In the genomic region with DNA sequence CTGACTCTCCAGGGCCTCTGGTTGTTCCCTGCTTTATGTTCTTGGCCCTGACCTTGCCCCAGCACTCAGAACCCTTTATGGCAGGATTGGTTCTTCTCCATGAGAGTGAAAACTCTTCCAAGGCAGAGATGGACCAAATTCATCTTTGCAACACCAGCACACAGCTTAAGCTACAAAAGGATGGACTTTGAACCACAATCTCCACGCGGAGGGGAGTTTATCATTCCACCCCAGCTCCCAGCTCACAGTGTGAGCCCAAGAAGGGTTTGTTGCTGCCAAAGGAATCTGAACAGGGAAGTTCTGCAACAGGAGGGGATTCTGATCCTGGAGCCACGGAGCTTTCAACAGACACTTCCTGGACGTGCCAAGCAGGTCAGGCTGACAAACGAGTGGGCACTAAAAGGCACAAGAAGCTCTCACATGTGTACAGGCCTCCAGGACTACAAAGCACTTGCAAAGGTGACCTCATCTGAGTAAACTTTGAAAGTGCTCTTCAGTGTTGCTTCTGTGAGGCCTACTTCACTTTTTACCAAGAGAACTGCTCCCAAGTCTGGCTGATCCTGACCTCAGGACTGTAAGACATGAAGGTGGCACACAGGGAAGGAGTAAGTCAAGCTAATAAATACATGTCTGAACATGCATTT, we compare ENCODE assay signal across 1 cellular context.
TF ChIP-seq lines count a peak whose summit lies in the region.

No MANE protein-coding gene starts in this region.

TF ChIP-seq in HepG2, 621 proteins besides CTCF, POLR2A, EP300 and RAD21 (continued from another document and continues in another):
- TF ChIP-seq NFRKB (IDR thresholded peaks at IDR 0.05) (no peak), ZNF136 (CRISPR knock-in tag; IDR thresholded peaks at IDR 0.05; ENCODE audit: low read depth) (peak; percentile 52; the same call in 1 of the 2 replicates), ZNF558 (CRISPR knock-in tag; IDR thresholded peaks at IDR 0.05; ENCODE audit: borderline replicate concordance) (no peak), NR2F2 (IDR thresholded peaks at IDR 0.05; ENCODE audit: borderline replicate concordance, low read depth) (no peak; the same call in 1 of the 2 replicates), ZNF75D (CRISPR knock-in tag; IDR thresholded peaks at IDR 0.05; ENCODE audit: borderline replicate concordance) (no peak), ZNF10 (CRISPR knock-in tag; IDR thresholded peaks at IDR 0.05; ENCODE audit: borderline replicate concordance, low read depth) (no peak), SATB2 (CRISPR knock-in tag; IDR thresholded peaks at IDR 0.05) (no peak; the same call in 1 of the 2 replicates), MAF1 (CRISPR knock-in tag; IDR thresholded peaks at IDR 0.05; ENCODE audit: borderline replicate concordance) (no peak), TAF15 (IDR thresholded peaks at IDR 0.05; ENCODE audit: low read depth, low read length, poor library complexity, severe bottlenecking) (no peak), CBX2 (IDR thresholded peaks at IDR 0.05; ENCODE audit: low read depth, low read length) (no peak), CBX2 (CRISPR knock-in tag; IDR thresholded peaks at IDR 0.05; ENCODE audit: low read depth) (no peak), CHD4 (IDR thresholded peaks at IDR 0.05; ENCODE audit: borderline replicate concordance, low read length) (no peak; the same call in 1 of the 2 replicates), IRF2 (CRISPR knock-in tag; IDR thresholded peaks at IDR 0.05) (peak; percentile 83; the same call in 1 of the 2 replicates), THAP11 (CRISPR knock-in tag; IDR thresholded peaks at IDR 0.05) (peak; percentile 80), ZNF451 (CRISPR knock-in tag; IDR thresholded peaks at IDR 0.05) (0 out of 2 replicates have a peak, but pooled peaks have one; percentile 4), ZSCAN29 (CRISPR knock-in tag; conservative IDR thresholded peaks at IDR 0.05) (peak; percentile 92; the same call in 1 of the 2 replicates), DZIP1 (CRISPR knock-in tag; IDR thresholded peaks at IDR 0.05) (no peak), CBFB (CRISPR knock-in tag; IDR thresholded peaks at IDR 0.05) (peak; percentile 79; the same call in 1 of the 2 replicates), PAX8 (CRISPR knock-in tag; IDR thresholded peaks at IDR 0.05; ENCODE audit: borderline replicate concordance) (peak; percentile 14; the same call in 1 of the 2 replicates), SP140L (CRISPR knock-in tag; IDR thresholded peaks at IDR 0.05; ENCODE audit: borderline replicate concordance) (0 out of 2 replicates have a peak, but pooled peaks have one; percentile 78), FLYWCH1 (CRISPR knock-in tag; IDR thresholded peaks at IDR 0.05) (no peak), ATF7-NPFF (CRISPR knock-in tag; IDR thresholded peaks at IDR 0.05; ENCODE audit: low read depth) (no peak), ATAD3A (CRISPR knock-in tag; IDR thresholded peaks at IDR 0.05) (no peak), ZNF761 (CRISPR knock-in tag; conservative IDR thresholded peaks at IDR 0.05) (peak; percentile 77; the same call in 1 of the 2 replicates), HNRNPLL (IDR thresholded peaks at IDR 0.05; ENCODE audit: low read depth, low read length, poor library complexity, severe bottlenecking) (no peak), XRCC5 (optimal IDR thresholded peaks at IDR 0.05; ENCODE audit: low read length) (peak; percentile 94), CHCHD3 (CRISPR knock-in tag; IDR thresholded peaks at IDR 0.05) (no peak), ZSCAN25 (CRISPR knock-in tag; IDR thresholded peaks at IDR 0.05) (no peak), ZBTB38 (CRISPR knock-in tag; IDR thresholded peaks at IDR 0.05) (peak; percentile 61; the same call in 1 of the 2 replicates), KLF16 (CRISPR knock-in tag; IDR thresholded peaks at IDR 0.05) (peak in 1 of 2 experiments; percentile 88; a peak in 2 of 4 replicates), ZNF275 (CRISPR knock-in tag; IDR thresholded peaks at IDR 0.05; ENCODE audit: borderline replicate concordance) (no peak), ZNF138 (CRISPR knock-in tag; IDR thresholded peaks at IDR 0.05; ENCODE audit: low read depth) (no peak), ZNF446 (CRISPR knock-in tag; IDR thresholded peaks at IDR 0.05) (no peak), HDAC1 (CRISPR knock-in tag; IDR thresholded peaks at IDR 0.05) (peak; percentile 88), KDM2A (CRISPR knock-in tag; IDR thresholded peaks at IDR 0.05; ENCODE audit: borderline replicate concordance, low read depth) (peak; percentile 74), SMYD3 (CRISPR knock-in tag; IDR thresholded peaks at IDR 0.05) (no peak; the same call in 1 of the 2 replicates), PAWR (CRISPR knock-in tag; IDR thresholded peaks at IDR 0.05; ENCODE audit: borderline replicate concordance) (0 out of 2 replicates have a peak, but pooled peaks have one; percentile 69), SMC3 (IDR thresholded peaks at IDR 0.05; ENCODE audit: low read length) (peak; percentile 1), RBM39 (IDR thresholded peaks at IDR 0.05; ENCODE audit: low read depth, low read length, poor library complexity, severe bottlenecking) (no peak), ZNF513 (CRISPR knock-in tag; conservative IDR thresholded peaks at IDR 0.05) (no peak), RARA (CRISPR knock-in tag; IDR thresholded peaks at IDR 0.05) (peak; percentile 66), ZNF567 (CRISPR knock-in tag; IDR thresholded peaks at IDR 0.05; ENCODE audit: borderline replicate concordance) (peak; percentile 92), JARID2 (CRISPR knock-in tag; IDR thresholded peaks at IDR 0.05; ENCODE audit: insufficient replicate concordance) (no peak), MEIS2 (CRISPR knock-in tag; IDR thresholded peaks at IDR 0.05) (peak; percentile 86), ZNF546 (CRISPR knock-in tag; conservative IDR thresholded peaks at IDR 0.05) (no peak), ZNF781 (CRISPR knock-in tag; IDR thresholded peaks at IDR 0.05; ENCODE audit: borderline replicate concordance, not compliant biosample characterization) (no peak), TOPORS (CRISPR knock-in tag; IDR thresholded peaks at IDR 0.05) (no peak), EEA1 (CRISPR knock-in tag; IDR thresholded peaks at IDR 0.05; ENCODE audit: borderline replicate concordance) (no peak; the same call in 1 of the 2 replicates), CC2D1A (CRISPR knock-in tag; IDR thresholded peaks at IDR 0.05) (no peak), DR1 (CRISPR knock-in tag; IDR thresholded peaks at IDR 0.05) (no peak; the same call in 1 of the 2 replicates), SNAPC2 (CRISPR knock-in tag; IDR thresholded peaks at IDR 0.05) (peak; percentile 76; the same call in 1 of the 2 replicates)
- TF ChIP-seq, protein P1, sequence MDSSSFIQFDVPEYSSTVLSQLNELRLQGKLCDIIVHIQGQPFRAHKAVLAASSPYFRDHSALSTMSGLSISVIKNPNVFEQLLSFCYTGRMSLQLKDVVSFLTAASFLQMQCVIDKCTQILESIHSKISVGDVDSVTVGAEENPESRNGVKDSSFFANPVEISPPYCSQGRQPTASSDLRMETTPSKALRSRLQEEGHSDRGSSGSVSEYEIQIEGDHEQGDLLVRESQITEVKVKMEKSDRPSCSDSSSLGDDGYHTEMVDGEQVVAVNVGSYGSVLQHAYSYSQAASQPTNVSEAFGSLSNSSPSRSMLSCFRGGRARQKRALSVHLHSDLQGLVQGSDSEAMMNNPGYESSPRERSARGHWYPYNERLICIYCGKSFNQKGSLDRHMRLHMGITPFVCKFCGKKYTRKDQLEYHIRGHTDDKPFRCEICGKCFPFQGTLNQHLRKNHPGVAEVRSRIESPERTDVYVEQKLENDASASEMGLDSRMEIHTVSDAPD (CRISPR knock-in tag; IDR thresholded peaks at IDR 0.05): peak; percentile 35; the same call in 1 of the 2 replicates
- TF ChIP-seq, protein P2, sequence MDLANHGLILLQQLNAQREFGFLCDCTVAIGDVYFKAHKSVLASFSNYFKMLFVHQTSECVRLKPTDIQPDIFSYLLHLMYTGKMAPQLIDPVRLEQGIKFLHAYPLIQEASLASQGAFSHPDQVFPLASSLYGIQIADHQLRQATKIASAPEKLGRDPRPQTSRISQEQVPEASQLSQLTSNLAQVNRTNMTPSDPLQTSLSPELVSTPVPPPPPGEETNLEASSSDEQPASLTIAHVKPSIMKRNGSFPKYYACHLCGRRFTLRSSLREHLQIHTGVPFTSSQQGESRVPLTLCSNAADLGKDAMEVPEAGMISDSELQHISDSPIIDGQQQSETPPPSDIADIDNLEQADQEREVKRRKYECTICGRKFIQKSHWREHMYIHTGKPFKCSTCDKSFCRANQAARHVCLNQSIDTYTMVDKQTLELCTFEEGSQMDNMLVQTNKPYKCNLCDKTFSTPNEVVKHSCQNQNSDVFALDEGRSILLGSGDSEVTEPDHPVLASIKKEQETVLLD (CRISPR knock-in tag; IDR thresholded peaks at IDR 0.05; ENCODE audit: low read depth): no peak
- TF ChIP-seq, protein P3, sequence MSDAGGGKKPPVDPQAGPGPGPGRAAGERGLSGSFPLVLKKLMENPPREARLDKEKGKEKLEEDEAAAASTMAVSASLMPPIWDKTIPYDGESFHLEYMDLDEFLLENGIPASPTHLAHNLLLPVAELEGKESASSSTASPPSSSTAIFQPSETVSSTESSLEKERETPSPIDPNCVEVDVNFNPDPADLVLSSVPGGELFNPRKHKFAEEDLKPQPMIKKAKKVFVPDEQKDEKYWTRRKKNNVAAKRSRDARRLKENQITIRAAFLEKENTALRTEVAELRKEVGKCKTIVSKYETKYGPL (CRISPR knock-in tag; IDR thresholded peaks at IDR 0.05): no peak
- TF ChIP-seq, protein P4, sequence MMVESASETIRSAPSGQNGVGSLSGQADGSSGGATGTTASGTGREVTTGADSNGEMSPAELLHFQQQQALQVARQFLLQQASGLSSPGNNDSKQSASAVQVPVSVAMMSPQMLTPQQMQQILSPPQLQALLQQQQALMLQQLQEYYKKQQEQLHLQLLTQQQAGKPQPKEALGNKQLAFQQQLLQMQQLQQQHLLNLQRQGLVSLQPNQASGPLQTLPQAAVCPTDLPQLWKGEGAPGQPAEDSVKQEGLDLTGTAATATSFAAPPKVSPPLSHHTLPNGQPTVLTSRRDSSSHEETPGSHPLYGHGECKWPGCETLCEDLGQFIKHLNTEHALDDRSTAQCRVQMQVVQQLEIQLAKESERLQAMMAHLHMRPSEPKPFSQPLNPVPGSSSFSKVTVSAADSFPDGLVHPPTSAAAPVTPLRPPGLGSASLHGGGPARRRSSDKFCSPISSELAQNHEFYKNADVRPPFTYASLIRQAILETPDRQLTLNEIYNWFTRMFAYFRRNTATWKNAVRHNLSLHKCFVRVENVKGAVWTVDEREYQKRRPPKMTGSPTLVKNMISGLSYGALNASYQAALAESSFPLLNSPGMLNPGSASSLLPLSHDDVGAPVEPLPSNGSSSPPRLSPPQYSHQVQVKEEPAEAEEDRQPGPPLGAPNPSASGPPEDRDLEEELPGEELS (CRISPR knock-in tag; IDR thresholded peaks at IDR 0.05): no peak; the same call in none of the 2 replicates
- TF ChIP-seq, protein P5, sequence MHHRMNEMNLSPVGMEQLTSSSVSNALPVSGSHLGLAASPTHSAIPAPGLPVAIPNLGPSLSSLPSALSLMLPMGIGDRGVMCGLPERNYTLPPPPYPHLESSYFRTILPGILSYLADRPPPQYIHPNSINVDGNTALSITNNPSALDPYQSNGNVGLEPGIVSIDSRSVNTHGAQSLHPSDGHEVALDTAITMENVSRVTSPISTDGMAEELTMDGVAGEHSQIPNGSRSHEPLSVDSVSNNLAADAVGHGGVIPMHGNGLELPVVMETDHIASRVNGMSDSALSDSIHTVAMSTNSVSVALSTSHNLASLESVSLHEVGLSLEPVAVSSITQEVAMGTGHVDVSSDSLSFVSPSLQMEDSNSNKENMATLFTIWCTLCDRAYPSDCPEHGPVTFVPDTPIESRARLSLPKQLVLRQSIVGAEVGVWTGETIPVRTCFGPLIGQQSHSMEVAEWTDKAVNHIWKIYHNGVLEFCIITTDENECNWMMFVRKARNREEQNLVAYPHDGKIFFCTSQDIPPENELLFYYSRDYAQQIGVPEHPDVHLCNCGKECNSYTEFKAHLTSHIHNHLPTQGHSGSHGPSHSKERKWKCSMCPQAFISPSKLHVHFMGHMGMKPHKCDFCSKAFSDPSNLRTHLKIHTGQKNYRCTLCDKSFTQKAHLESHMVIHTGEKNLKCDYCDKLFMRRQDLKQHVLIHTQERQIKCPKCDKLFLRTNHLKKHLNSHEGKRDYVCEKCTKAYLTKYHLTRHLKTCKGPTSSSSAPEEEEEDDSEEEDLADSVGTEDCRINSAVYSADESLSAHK (CRISPR knock-in tag; IDR thresholded peaks at IDR 0.05; ENCODE audit: borderline replicate concordance): no peak; the same call in 1 of the 2 replicates
